Comparison of ENCODE assay signal across 1 cellular context in genomic region chr13:110089100-110089499, GRCh38.
TF ChIP-seq lines count a peak whose summit lies in the region.

No MANE protein-coding gene starts in this region.

TF ChIP-seq in HCT116, 20 proteins besides CTCF, POLR2A, EP300 and RAD21 (continued from another document):
- TF ChIP-seq REST (IDR thresholded peaks at IDR 0.05; ENCODE audit: low read depth) (no peak), EGR1 (IDR thresholded peaks at IDR 0.05; ENCODE audit: low read depth) (no peak), YY1 (IDR thresholded peaks at IDR 0.05; ENCODE audit: extremely low read depth, insufficient replicate concordance, low read depth, low read length) (no peak)
TF ChIP-seq in HCT116: peak in this region for 0.
